Comparison of ENCODE assay signal across 13 cellular contexts in genomic region chr5:14702238-14702839, GRCh38. TPM values are rescaled to one million over a fixed set of nuclear protein-coding genes. Genes with fewer than 3 reads are reported as not detected.
A peak's percentile ranks its signal among the peaks of the same experiment; 100 is the strongest.
DNase-seq lines count a peak whose midpoint lies in the region; ATAC-seq and TF ChIP-seq lines count a peak whose summit lies in the region.
"Had no signal": no experiment of that assay in that cellular context is flagged by ENCODE, and none has a peak within 500 bp of the region (broad histone marks: within the 10 kb centered on the region; RNA-seq: fewer than 3 reads in every experiment).

No MANE protein-coding gene starts in this region.

- peaks cover 0 to 21% of the 10 kb centered on the region in 2 donors for H3K36me3 ChIP-seq in esophagus (ENCODE audit: control insufficient read depth in 2 of 2, insufficient read depth in 2 of 2, low read length in 1 of 2)

- no peak for TF ChIP-seq CTCF in osteocyte (IDR thresholded peaks at IDR 0.05)

- peak overlapping the region; percentile 79 for H3K27ac Mint-ChIP-seq in activated T-cell treated with anti-CD3 and anti-CD28 coated beads, Interleukin-2, amount 50 U/mL, for 24 hours
- peak overlapping the region; percentile 42 for H3K27ac Mint-ChIP-seq in activated T-helper 1 cell treated with anti-CD3 and anti-CD28 coated beads, Interleukin-12 subunit alpha, Interleukin-12 subunit beta, Interleukin-2, Interleukin-4 antibody, amounts not matched to agents 30 ng/mL and 10 ng/mL and 1 ng/mL, durations not matched to agents 14 hours and 24 hours and 36 hours
- peak overlapping the region; percentile 71 for H3K27ac Mint-ChIP-seq in stimulated activated memory B cell treated with anti-CD40 and anti-IgM and Interleukin-4, amounts not matched to agents 10 μg/mL and 1 μg/mL and 100 μg/mL, for 72 hours
- H3K27ac Mint-ChIP-seq in osteocyte (ENCODE audit: unreplicated experiment), result no peak overlapping the region

- no peaks in the 10 kb centered on the region for H3K27me3 ChIP-seq in esophagus (ENCODE audit: control insufficient read depth in 1 of 2, insufficient read depth in 2 of 2, low read length in 2 of 2)
- H3K27me3 ChIP-seq: left lung, right atrium auricular region had no signal

- H3K27ac ChIP-seq in esophagus (ENCODE audit: low read depth in 2 of 2, low read length in 1 of 2), result peak overlapping the region; percentile 73 to 85
- no peak overlapping the region for H3K27ac ChIP-seq in substantia nigra (ENCODE audit: low read depth, low read length, poor library complexity, severe bottlenecking)
- H3K27ac ChIP-seq: left lung, right atrium auricular region had no signal

- H3K4me3 Mint-ChIP-seq in activated T-cell treated with anti-CD3 and anti-CD28 coated beads, Interleukin-2, amount 50 U/mL, for 24 hours, result no peak overlapping the region
- H3K4me3 Mint-ChIP-seq in activated T-helper 1 cell treated with anti-CD3 and anti-CD28 coated beads, Interleukin-12 subunit alpha, Interleukin-12 subunit beta, Interleukin-2, Interleukin-4 antibody, amounts not matched to agents 30 ng/mL and 10 ng/mL and 1 ng/mL, durations not matched to agents 14 hours and 24 hours and 36 hours, result no peak overlapping the region
- H3K4me3 Mint-ChIP-seq in stimulated activated memory B cell treated with anti-CD40 and anti-IgM and Interleukin-4, amounts not matched to agents 10 μg/mL and 1 μg/mL and 100 μg/mL, for 72 hours, result no peak overlapping the region
- H3K4me3 Mint-ChIP-seq in osteocyte (ENCODE audit: unreplicated experiment), result no peak overlapping the region

- H3K4me1 Mint-ChIP-seq in activated T-cell treated with anti-CD3 and anti-CD28 coated beads, Interleukin-2, amount 50 U/mL, for 24 hours (ENCODE audit: low read depth), result peaks cover 93% of the 10 kb centered on the region
- peaks cover 79% of the 10 kb centered on the region for H3K4me1 Mint-ChIP-seq in activated T-helper 1 cell treated with anti-CD3 and anti-CD28 coated beads, Interleukin-12 subunit alpha, Interleukin-12 subunit beta, Interleukin-2, Interleukin-4 antibody, amounts not matched to agents 30 ng/mL and 10 ng/mL and 1 ng/mL, durations not matched to agents 14 hours and 24 hours and 36 hours (ENCODE audit: low read depth)
- peaks cover 25% of the 10 kb centered on the region for H3K4me1 Mint-ChIP-seq in stimulated activated memory B cell treated with anti-CD40 and anti-IgM and Interleukin-4, amounts not matched to agents 10 μg/mL and 1 μg/mL and 100 μg/mL, for 72 hours
- peaks cover 4% of the 10 kb centered on the region for H3K4me1 Mint-ChIP-seq in osteocyte (ENCODE audit: unreplicated experiment)

- intact Hi-C loops in activated T-helper 1 cell treated with anti-CD3 and anti-CD28 coated beads, Interleukin-12 subunit alpha, Interleukin-12 subunit beta, Interleukin-2, Interleukin-4 antibody, amounts not matched to agents 30 ng/mL and 10 ng/mL and 1 ng/mL, durations not matched to agents 14 hours and 24 hours and 36 hours (cut with micrococcal nuclease), result loop anchor here (10.0 kb wide), 1 partner anchor 1762 kb away; the partner anchor contains the start of gene ZNF622

- H3K9me3 ChIP-seq in esophagus (ENCODE audit: control insufficient read depth in 2 of 2, insufficient read depth in 1 of 2, low read depth in 1 of 2, low read length in 1 of 2), result no peaks in the 10 kb centered on the region
- H3K9me3 ChIP-seq: left lung, right atrium auricular region had no signal

- 55 to 62% methylated on average over 11 of the region's 11 CpGs for WGBS in esophagus, 2 donors

- no peak for ATAC-seq in stimulated activated memory B cell treated with anti-CD40 and anti-IgM and Interleukin-4, amounts not matched to agents 10 μg/mL and 1 μg/mL and 100 μg/mL, for 72 hours
- ATAC-seq: left lung had no signal

- H3K9me3 Mint-ChIP-seq in activated T-cell treated with anti-CD3 and anti-CD28 coated beads, Interleukin-2, amount 50 U/mL, for 24 hours, result no peaks in the 10 kb centered on the region
- no peaks in the 10 kb centered on the region for H3K9me3 Mint-ChIP-seq in activated T-helper 1 cell treated with anti-CD3 and anti-CD28 coated beads, Interleukin-12 subunit alpha, Interleukin-12 subunit beta, Interleukin-2, Interleukin-4 antibody, amounts not matched to agents 30 ng/mL and 10 ng/mL and 1 ng/mL, durations not matched to agents 14 hours and 24 hours and 36 hours
- H3K9me3 Mint-ChIP-seq in stimulated activated memory B cell treated with anti-CD40 and anti-IgM and Interleukin-4, amounts not matched to agents 10 μg/mL and 1 μg/mL and 100 μg/mL, for 72 hours, result no peaks in the 10 kb centered on the region
- H3K9me3 Mint-ChIP-seq in osteocyte (ENCODE audit: unreplicated experiment), result no peaks in the 10 kb centered on the region

- H3K4me3 ChIP-seq in esophagus (ENCODE audit: low read depth in 1 of 2, low read length in 2 of 2), result no peak overlapping the region
- H3K4me3 ChIP-seq: left lung, right atrium auricular region had no signal

- peaks cover 98% of the 10 kb centered on the region for H3K36me3 Mint-ChIP-seq in activated T-cell treated with anti-CD3 and anti-CD28 coated beads, Interleukin-2, amount 50 U/mL, for 24 hours (ENCODE audit: low read depth)
- H3K36me3 Mint-ChIP-seq in activated T-helper 1 cell treated with anti-CD3 and anti-CD28 coated beads, Interleukin-12 subunit alpha, Interleukin-12 subunit beta, Interleukin-2, Interleukin-4 antibody, amounts not matched to agents 30 ng/mL and 10 ng/mL and 1 ng/mL, durations not matched to agents 14 hours and 24 hours and 36 hours (ENCODE audit: low read depth), result peaks cover 68% of the 10 kb centered on the region
- H3K36me3 Mint-ChIP-seq in stimulated activated memory B cell treated with anti-CD40 and anti-IgM and Interleukin-4, amounts not matched to agents 10 μg/mL and 1 μg/mL and 100 μg/mL, for 72 hours, result peaks cover 59% of the 10 kb centered on the region
- H3K36me3 Mint-ChIP-seq in osteocyte (ENCODE audit: unreplicated experiment), result peaks cover 46% of the 10 kb centered on the region

- peaks cover 0 to 17% of the 10 kb centered on the region in 2 donors for H3K4me1 ChIP-seq in esophagus (ENCODE audit: control insufficient read depth in 2 of 2, insufficient read depth in 2 of 2, low read length in 1 of 2)

- no peak for DNase-seq in activated T-cell treated with anti-CD3 and anti-CD28 coated beads, Interleukin-2, amount 50 U/mL, for 24 hours
- no peak for DNase-seq in activated T-cell treated with anti-CD3 and anti-CD28 coated beads, Interleukin-2, amount 50 U/mL, for 1 hour
- DNase-seq in activated T-helper 1 cell treated with anti-CD3 and anti-CD28 coated beads, Interleukin-12 subunit alpha, Interleukin-12 subunit beta, Interleukin-2, Interleukin-4 antibody, amounts not matched to agents 30 ng/mL and 10 ng/mL and 1 ng/mL, durations not matched to agents 14 hours and 24 hours and 36 hours (ENCODE audit: low spot score), result no peak
- no peak for DNase-seq in osteocyte (ENCODE audit: extremely low spot score, unreplicated experiment)
- no peak for DNase-seq in substantia nigra (lab: John Stamatoyannopoulos, UW)
- DNase-seq in activated CD4-positive, CD25-positive, alpha-beta regulatory T cell treated with anti-CD3 and anti-CD28 coated beads, Interleukin-2, amount 50 U/mL, for 72 hours, result no peak
- DNase-seq: left lung; Right ventricle myocardium superior; stimulated activated CD4-positive, alpha-beta T cell treated with anti-CD3 and anti-CD28 coated beads, Interleukin-4, amount 100 ng/mL, for 1 hour; T1000 had no signal

- H3K27me3 Mint-ChIP-seq in activated T-cell treated with anti-CD3 and anti-CD28 coated beads, Interleukin-2, amount 50 U/mL, for 24 hours, result no peaks in the 10 kb centered on the region
- H3K27me3 Mint-ChIP-seq in activated T-helper 1 cell treated with anti-CD3 and anti-CD28 coated beads, Interleukin-12 subunit alpha, Interleukin-12 subunit beta, Interleukin-2, Interleukin-4 antibody, amounts not matched to agents 30 ng/mL and 10 ng/mL and 1 ng/mL, durations not matched to agents 14 hours and 24 hours and 36 hours (ENCODE audit: insufficient read depth), result no peaks in the 10 kb centered on the region
- no peaks in the 10 kb centered on the region for H3K27me3 Mint-ChIP-seq in stimulated activated memory B cell treated with anti-CD40 and anti-IgM and Interleukin-4, amounts not matched to agents 10 μg/mL and 1 μg/mL and 100 μg/mL, for 72 hours
- no peaks in the 10 kb centered on the region for H3K27me3 Mint-ChIP-seq in osteocyte (ENCODE audit: unreplicated experiment)

RNA-seq across cellular contexts. Expression of gene OTULIN, which starts 37.8 kb away (rescaled TPM):
- total RNA-seq in activated T-helper 1 cell treated with anti-CD3 and anti-CD28 coated beads, Interleukin-12 subunit alpha, Interleukin-12 subunit beta, Interleukin-2, Interleukin-4 antibody, amounts not matched to agents 30 ng/mL and 10 ng/mL and 1 ng/mL, durations not matched to agents 14 hours and 24 hours and 36 hours, result 57.4 and 58.7 TPM in 2 replicates
- polyA plus RNA-seq in esophagus, result 1 to 10 TPM; 5.7 to 6.2 TPM
- 23.6 and 30.2 TPM in 2 replicates for total RNA-seq in osteocyte
